Comparison of ENCODE assay signal across 37 cellular contexts in genomic region chr7:114206688-114207087, GRCh38.
"Had no signal": no experiment of that assay in that cellular context is flagged by ENCODE, and none has a peak within 500 bp of the region (broad histone marks: within the 10 kb centered on the region; RNA-seq: fewer than 3 reads in every experiment).

No MANE protein-coding gene starts in this region.

- ATAC-seq: activated CD8-positive, alpha-beta memory T cell treated with anti-CD3 and anti-CD28 coated beads, Interleukin-2, amount 10 ng/mL, durations not matched to agents 7 days and 5 days; activated CD8-positive, alpha-beta T cell treated with anti-CD3 and anti-CD28 coated beads, Interleukin-2, amount 10 ng/mL, durations not matched to agents 7 days and 5 days; activated naive CD8-positive, alpha-beta T cell treated with anti-CD3 and anti-CD28 coated beads, Interleukin-2, amount 50 U/mL, for 24 hours had no signal

- H3K9me3 ChIP-seq: ascending aorta had no signal

- H3K4me3 Mint-ChIP-seq: activated B cell treated with CpG ODN at 0.5 μM for 24 hours; activated CD4-positive, alpha-beta memory T cell treated with anti-CD3 and anti-CD28 coated beads, Interleukin-2, amount 10 ng/mL, durations not matched to agents 7 days and 5 days; activated CD4-positive, alpha-beta T cell treated with anti-CD3 and anti-CD28 coated beads, Interleukin-2, amount 10 ng/mL, durations not matched to agents 24 days and 14 days; activated CD8-positive, alpha-beta memory T cell treated with anti-CD3 and anti-CD28 coated beads, Interleukin-2, amount 10 ng/mL, durations not matched to agents 7 days and 5 days; activated CD8-positive, alpha-beta T cell treated with anti-CD3 and anti-CD28 coated beads, Interleukin-2, amount 10 ng/mL, durations not matched to agents 7 days and 5 days; activated naive CD4-positive, alpha-beta T cell treated with anti-CD3 and anti-CD28 coated beads for 36 hours; activated naive CD4-positive, alpha-beta T cell treated with anti-CD3 and anti-CD28 coated beads, Interleukin-2, amount 50 U/mL, for 24 hours; activated naive CD8-positive, alpha-beta T cell; activated naive CD8-positive, alpha-beta T cell treated with anti-CD3 and anti-CD28 coated beads, Interleukin-2, amount 10 ng/mL, durations not matched to agents 7 days and 5 days; activated naive CD8-positive, alpha-beta T cell treated with anti-CD3 and anti-CD28 coated beads, Interleukin-2, amount 50 U/mL, for 24 hours; activated T-cell treated with anti-CD3 and anti-CD28 coated beads, Interleukin-2, amount 50 U/mL, for 24 hours; brain; central memory CD8-positive, alpha-beta T cell; T-helper 1 cell treated with Interleukin-12 subunit alpha and Interleukin-12 subunit beta and Interleukin-4 antibody, amounts not matched to agents 30 μg/mL and 1 μg/mL, for 36 hours; T-helper 2 cell treated with Interferon-gamma antibody and Interleukin-4, amounts not matched to agents 5 μg/mL and 100 μg/mL, for 36 hours had no signal

- H3K27ac Mint-ChIP-seq: activated B cell treated with CpG ODN at 0.5 μM for 24 hours; activated CD4-positive, alpha-beta memory T cell treated with anti-CD3 and anti-CD28 coated beads, Interleukin-2, amount 10 ng/mL, durations not matched to agents 7 days and 5 days; activated CD4-positive, alpha-beta T cell treated with anti-CD3 and anti-CD28 coated beads, Interleukin-2, amount 10 ng/mL, durations not matched to agents 24 days and 14 days; activated CD8-positive, alpha-beta memory T cell treated with anti-CD3 and anti-CD28 coated beads, Interleukin-2, amount 10 ng/mL, durations not matched to agents 7 days and 5 days; activated CD8-positive, alpha-beta T cell treated with anti-CD3 and anti-CD28 coated beads, Interleukin-2, amount 10 ng/mL, durations not matched to agents 7 days and 5 days; activated naive CD4-positive, alpha-beta T cell treated with anti-CD3 and anti-CD28 coated beads for 36 hours; activated naive CD4-positive, alpha-beta T cell treated with anti-CD3 and anti-CD28 coated beads, Interleukin-2, amount 50 U/mL, for 24 hours; activated naive CD8-positive, alpha-beta T cell; activated naive CD8-positive, alpha-beta T cell treated with anti-CD3 and anti-CD28 coated beads, Interleukin-2, amount 10 ng/mL, durations not matched to agents 7 days and 5 days; activated naive CD8-positive, alpha-beta T cell treated with anti-CD3 and anti-CD28 coated beads, Interleukin-2, amount 50 U/mL, for 24 hours; activated T-cell treated with anti-CD3 and anti-CD28 coated beads, Interleukin-2, amount 50 U/mL, for 24 hours; activated T-helper 2 cell treated with anti-CD3 and anti-CD28 coated beads, Interferon-gamma antibody, Interleukin-2, Interleukin-4, amounts not matched to agents 10 μg/mL and 5 μg/mL and 100 μg/mL, durations not matched to agents 14 hours and 24 hours and 36 hours; brain; T-helper 1 cell treated with Interleukin-12 subunit alpha and Interleukin-12 subunit beta and Interleukin-4 antibody, amounts not matched to agents 30 μg/mL and 1 μg/mL, for 36 hours; T-helper 2 cell treated with Interferon-gamma antibody and Interleukin-4, amounts not matched to agents 5 μg/mL and 100 μg/mL, for 36 hours had no signal

- H3K27ac ChIP-seq: ascending aorta, cardiac muscle cell, VCaP had no signal

- H3K27me3 ChIP-seq: ascending aorta, cardiac muscle cell had no signal

- DNase-seq: activated B cell treated with CpG ODN at 0.5 μM for 24 hours; activated CD4-positive, alpha-beta memory T cell treated with anti-CD3 and anti-CD28 coated beads, Interleukin-2, amount 10 ng/mL, durations not matched to agents 7 days and 5 days; activated CD4-positive, alpha-beta T cell treated with anti-CD3 and anti-CD28 coated beads for 4 hours; activated CD4-positive, alpha-beta T cell treated with anti-CD3 and anti-CD28 coated beads, Interleukin-2, amount 10 ng/mL, durations not matched to agents 24 days and 14 days; activated CD4-positive, alpha-beta T cell treated with anti-CD3 and anti-CD28 coated beads, Interleukin-2, amount 50 U/mL, for 1 hour; activated CD4-positive, alpha-beta T cell treated with anti-CD3 and anti-CD28 coated beads, Interleukin-2, amount 50 U/mL, for 4 hours; activated CD4-positive, CD25-positive, alpha-beta regulatory T cell treated with anti-CD3 and anti-CD28 coated beads, Interleukin-2, amount 50 U/mL, for 72 hours; activated CD8-positive, alpha-beta memory T cell treated with anti-CD3 and anti-CD28 coated beads for 24 hours; activated CD8-positive, alpha-beta memory T cell treated with anti-CD3 and anti-CD28 coated beads, Interleukin-2, amount 10 ng/mL, durations not matched to agents 7 days and 5 days; activated CD8-positive, alpha-beta memory T cell treated with anti-CD3 and anti-CD28 coated beads, Interleukin-2, amount 50 U/mL, for 48 hours; activated CD8-positive, alpha-beta T cell treated with anti-CD3 and anti-CD28 coated beads, Interleukin-2, amount 10 ng/mL, durations not matched to agents 7 days and 5 days; activated effector memory CD4-positive, alpha-beta T cell treated with Interleukin-2 at 50 U/mL for 16 hours; activated gamma-delta T cell; activated naive CD4-positive, alpha-beta T cell treated with anti-CD3 and anti-CD28 coated beads for 36 hours; activated naive CD8-positive, alpha-beta T cell treated with anti-CD3 and anti-CD28 coated beads, Interleukin-2, amount 10 ng/mL, durations not matched to agents 7 days and 5 days; activated naive CD8-positive, alpha-beta T cell treated with anti-CD3 and anti-CD28 coated beads, Interleukin-2, amount 50 U/mL, for 24 hours; activated T-cell treated with anti-CD3 and anti-CD28 coated beads, Interleukin-2, amount 50 U/mL, for 24 hours; activated T-cell treated with anti-CD3 and anti-CD28 coated beads, Interleukin-2, amount 50 U/mL, for 48 hours; amygdala; anterior cingulate cortex; caudate nucleus; cerebellar nuclear complex; T-helper 1 cell; T-helper 2 cell; T-helper 9 cell had no signal

- H3K4me1 ChIP-seq: ascending aorta had no signal

- FAIRE-seq: bronchial epithelial cell, TTC549 had no signal

- H3K36me3 Mint-ChIP-seq: activated CD8-positive, alpha-beta memory T cell treated with anti-CD3 and anti-CD28 coated beads, Interleukin-2, amount 10 ng/mL, durations not matched to agents 7 days and 5 days; activated naive CD4-positive, alpha-beta T cell treated with anti-CD3 and anti-CD28 coated beads, Interleukin-2, amount 50 U/mL, for 24 hours; activated naive CD8-positive, alpha-beta T cell; activated naive CD8-positive, alpha-beta T cell treated with anti-CD3 and anti-CD28 coated beads, Interleukin-2, amount 10 ng/mL, durations not matched to agents 7 days and 5 days had no signal

- H3K27me3 Mint-ChIP-seq: activated B cell treated with CpG ODN at 0.5 μM for 24 hours; activated CD4-positive, alpha-beta memory T cell treated with anti-CD3 and anti-CD28 coated beads, Interleukin-2, amount 10 ng/mL, durations not matched to agents 7 days and 5 days; activated CD4-positive, alpha-beta T cell treated with anti-CD3 and anti-CD28 coated beads, Interleukin-2, amount 10 ng/mL, durations not matched to agents 24 days and 14 days; activated CD8-positive, alpha-beta memory T cell treated with anti-CD3 and anti-CD28 coated beads, Interleukin-2, amount 10 ng/mL, durations not matched to agents 7 days and 5 days; activated naive CD4-positive, alpha-beta T cell treated with anti-CD3 and anti-CD28 coated beads, Interleukin-2, amount 50 U/mL, for 24 hours; activated naive CD8-positive, alpha-beta T cell; activated naive CD8-positive, alpha-beta T cell treated with anti-CD3 and anti-CD28 coated beads, Interleukin-2, amount 10 ng/mL, durations not matched to agents 7 days and 5 days; activated T-cell treated with anti-CD3 and anti-CD28 coated beads, Interleukin-2, amount 50 U/mL, for 24 hours; brain; central memory CD8-positive, alpha-beta T cell had no signal

- H3K9me3 Mint-ChIP-seq: activated B cell treated with CpG ODN at 0.5 μM for 24 hours; activated CD4-positive, alpha-beta memory T cell treated with anti-CD3 and anti-CD28 coated beads, Interleukin-2, amount 10 ng/mL, durations not matched to agents 7 days and 5 days; activated CD4-positive, alpha-beta T cell treated with anti-CD3 and anti-CD28 coated beads, Interleukin-2, amount 10 ng/mL, durations not matched to agents 24 days and 14 days; activated naive CD4-positive, alpha-beta T cell treated with anti-CD3 and anti-CD28 coated beads, Interleukin-2, amount 50 U/mL, for 24 hours; activated T-helper 2 cell treated with anti-CD3 and anti-CD28 coated beads, Interferon-gamma antibody, Interleukin-2, Interleukin-4, amounts not matched to agents 10 μg/mL and 5 μg/mL and 100 μg/mL, durations not matched to agents 14 hours and 24 hours and 36 hours; T-helper 1 cell treated with Interleukin-12 subunit alpha and Interleukin-12 subunit beta and Interleukin-4 antibody, amounts not matched to agents 30 μg/mL and 1 μg/mL, for 36 hours; T-helper 2 cell treated with Interferon-gamma antibody and Interleukin-4, amounts not matched to agents 5 μg/mL and 100 μg/mL, for 36 hours had no signal

- H3K36me3 ChIP-seq: ascending aorta, cardiac muscle cell had no signal

- H3K4me3 ChIP-seq: ascending aorta, cardiac muscle cell had no signal

- H3K4me1 Mint-ChIP-seq: activated B cell treated with CpG ODN at 0.5 μM for 24 hours; activated CD4-positive, alpha-beta memory T cell treated with anti-CD3 and anti-CD28 coated beads, Interleukin-2, amount 10 ng/mL, durations not matched to agents 7 days and 5 days; activated CD4-positive, alpha-beta T cell treated with anti-CD3 and anti-CD28 coated beads, Interleukin-2, amount 10 ng/mL, durations not matched to agents 24 days and 14 days; activated CD8-positive, alpha-beta memory T cell treated with anti-CD3 and anti-CD28 coated beads, Interleukin-2, amount 10 ng/mL, durations not matched to agents 7 days and 5 days; activated naive CD4-positive, alpha-beta T cell treated with anti-CD3 and anti-CD28 coated beads, Interleukin-2, amount 50 U/mL, for 24 hours; activated naive CD8-positive, alpha-beta T cell treated with anti-CD3 and anti-CD28 coated beads, Interleukin-2, amount 10 ng/mL, durations not matched to agents 7 days and 5 days; activated naive CD8-positive, alpha-beta T cell treated with anti-CD3 and anti-CD28 coated beads, Interleukin-2, amount 50 U/mL, for 24 hours; brain; central memory CD8-positive, alpha-beta T cell had no signal
